In genomic region chr19:49065905-49066512, GRCh38 we compare ENCODE assay signal across 1 cellular context.
TF ChIP-seq lines count a peak whose summit lies in the region.

No MANE protein-coding gene starts in this region.

TF ChIP-seq in Ishikawa, 13 proteins besides CTCF, POLR2A, EP300 and RAD21:
- TF ChIP-seq MAX (IDR thresholded peaks at IDR 0.05): no peak
- no peak for TF ChIP-seq TAF1 (IDR thresholded peaks at IDR 0.05; ENCODE audit: low read depth)
- TF ChIP-seq ZBTB7A (IDR thresholded peaks at IDR 0.05; ENCODE audit: low read depth): 0 out of 2 replicates have a peak, but pooled peaks have one; percentile 11
